17 cellular contexts compared by ENCODE assay signal in genomic region chr10:61330669-61331068, GRCh38.
DNase-seq lines count a peak whose midpoint lies in the region; ATAC-seq and TF ChIP-seq lines count a peak whose summit lies in the region.
"Had no signal": no experiment of that assay in that cellular context is flagged by ENCODE, and none has a peak within 500 bp of the region (broad histone marks: within the 10 kb centered on the region; RNA-seq: fewer than 3 reads in every experiment).

No MANE protein-coding gene starts in this region.

- H3K36me3 ChIP-seq in OCI-LY3 (replicated peaks; ENCODE audit: low read depth, low read length): no peaks in the 10 kb centered on the region
- H3K36me3 ChIP-seq: BE2C had no signal

- H3K79me2 ChIP-seq in OCI-LY3 (ENCODE audit: low read length): no peaks in the 10 kb centered on the region

- TF ChIP-seq CTCF in GM12865 (IDR thresholded peaks at IDR 0.05; ENCODE audit: insufficient read depth, low read depth, low read length, missing control alignments) (no peak), OCI-LY3 (IDR thresholded peaks at IDR 0.05; ENCODE audit: low read depth, low read length) (no peak)

- peak overlapping the region; percentile 50; the same call in 1 of the 2 replicates for H3K27ac ChIP-seq in OCI-LY3 (ENCODE audit: low read length)
- H3K27ac ChIP-seq: A549, C4-2B, KMS-11 had no signal

- peak overlapping the region; percentile 47 for H3K4me2 ChIP-seq in OCI-LY3 (ENCODE audit: low read length)
- H3K4me2 ChIP-seq: A549, KMS-11 had no signal

- DNase-seq in GM12865 (ENCODE audit: low read depth) (peak; percentile 2), mesenteric fat pad (ENCODE audit: low spot score) (no peak), DMS53 treated with DMSO at 0.1 percent for 48 hours (lab: John Stamatoyannopoulos, UW; ENCODE audit: unreplicated experiment) (no peak), SHP77 (lab: John Stamatoyannopoulos, UW) (no peak)
- DNase-seq: BE2C; CD4-positive, alpha-beta memory T cell; DMS79 treated with DMSO at 0.1 percent for 48 hours; EL; HCEC 1CT; HFFc6 had no signal

- no peak overlapping the region for H3K9ac ChIP-seq in OCI-LY3 (ENCODE audit: low read length)
- H3K9ac ChIP-seq: KMS-11 had no signal

- H3K4me1 ChIP-seq in OCI-LY3 (ENCODE audit: low read length): peaks cover 20% of the 10 kb centered on the region
- H3K4me1 ChIP-seq: A549, BE2C had no signal

- no peak overlapping the region for H3K4me3 ChIP-seq in GM12865 (ENCODE audit: low read depth, low read length)
- no peak overlapping the region for H3K4me3 ChIP-seq in OCI-LY3 (ENCODE audit: low read length)
- H3K4me3 ChIP-seq: A549 had no signal

- no peaks in the 10 kb centered on the region for H3K9me3 ChIP-seq in OCI-LY3 (ENCODE audit: insufficient read depth, low read length)
- H3K9me3 ChIP-seq: A549, BE2C had no signal

- no peaks in the 10 kb centered on the region for H4K20me1 ChIP-seq in OCI-LY3 (ENCODE audit: insufficient read depth, low read length)

- H3K27me3 ChIP-seq in OCI-LY3 (ENCODE audit: low read depth, low read length): no peaks in the 10 kb centered on the region
- H3K27me3 ChIP-seq: BE2C had no signal

- ATAC-seq in GM18511 (IDR thresholded peaks at IDR 0.05; ENCODE audit: unreplicated experiment) (peak; percentile 46), HG02798 (IDR thresholded peaks at IDR 0.05; ENCODE audit: poor library complexity, unreplicated experiment) (peak; percentile 55)
- ATAC-seq: A549, HepG2 had no signal

- H2AFZ ChIP-seq in OCI-LY3 (ENCODE audit: low read depth, low read length): no peak overlapping the region
